In the genomic region with DNA sequence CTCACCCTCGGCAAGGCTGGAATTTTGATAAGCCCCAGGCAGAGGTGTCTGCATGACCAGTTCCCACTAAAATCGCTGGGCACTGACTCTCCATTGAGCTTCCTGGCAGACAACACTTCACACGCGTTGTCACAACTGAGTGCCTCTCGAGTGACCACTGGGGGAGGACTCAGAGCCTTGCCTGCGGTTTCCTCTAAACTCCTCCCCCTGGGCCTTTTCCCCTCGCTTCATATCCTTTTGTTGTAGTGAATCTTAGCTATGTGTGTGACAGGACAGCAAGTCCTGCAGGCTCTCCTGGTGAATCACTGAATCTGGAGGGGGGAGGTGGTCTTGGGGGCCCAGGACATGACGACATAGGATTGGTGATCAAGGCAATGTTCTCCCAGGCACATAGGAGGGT, we compare ENCODE assay signal across 15 cellular contexts.
A peak's percentile ranks its signal among the peaks of the same experiment; 100 is the strongest.
DNase-seq lines count a peak whose midpoint lies in the region; ATAC-seq and FAIRE-seq lines count a peak whose summit lies in the region.
"Had no signal": no experiment of that assay in that cellular context is flagged by ENCODE, and none has a peak within 500 bp of the region (broad histone marks: within the 10 kb centered on the region; RNA-seq: fewer than 3 reads in every experiment).

No MANE protein-coding gene starts in this region.

- peak overlapping the region; percentile 56 for H2AFZ ChIP-seq in neuron (ENCODE audit: low read depth, low read length)

- H3K27me3 ChIP-seq in neuron (ENCODE audit: insufficient read depth, low read length) = no peaks in the 10 kb centered on the region
- H3K27me3 ChIP-seq: tibial nerve had no signal

- FAIRE-seq in RCC 7860 (lab: Jason Lieb, UNC) = peak; percentile 95
- FAIRE-seq: colon, D721Med had no signal

- no peaks in the 10 kb centered on the region for H3K9me3 ChIP-seq in neuron (ENCODE audit: low read length)
- H3K9me3 ChIP-seq: HAP-1, tibial nerve had no signal

- H3K4me3 ChIP-seq in neuron (ENCODE audit: low read length) = no peak overlapping the region
- H3K4me3 ChIP-seq: HAP-1, tibial nerve had no signal

- DNase-seq in ELR (ENCODE audit: low read depth) = peak; percentile 18
- DNase-seq in RCC 7860 (ENCODE audit: low spot score) = peak; percentile 97
- DNase-seq in foreskin melanocyte = peak; percentile 16
- DNase-seq: hypothalamus, MV-4-11, occipital lobe had no signal

- no peaks in the 10 kb centered on the region for H3K36me3 ChIP-seq in neuron (ENCODE audit: insufficient read depth, low read length)
- H3K36me3 ChIP-seq: HAP-1 had no signal

- no peak for ATAC-seq in GM21515 (IDR thresholded peaks at IDR 0.05; ENCODE audit: unreplicated experiment)
- ATAC-seq in GM18519 (IDR thresholded peaks at IDR 0.05; ENCODE audit: low FRiP score, unreplicated experiment) = no peak
- no peak for ATAC-seq in GM18867 (IDR thresholded peaks at IDR 0.05; ENCODE audit: unreplicated experiment)
- ATAC-seq in HG03520 (IDR thresholded peaks at IDR 0.05; ENCODE audit: unreplicated experiment) = no peak

- H3K4me1 ChIP-seq in neuron (ENCODE audit: insufficient read depth, low read length) = peaks cover 5% of the 10 kb centered on the region
- H3K4me1 ChIP-seq: HAP-1, tibial nerve had no signal

Comparison
In these comparisons a context has a peak if more than half of its experiments do, and no peak if none do; other contexts are left out.
1. DNase-seq: peak in every context shown above with its lines; median percentile 97 in RCC 7860; 18 in ELR; 16 in foreskin melanocyte.